1 cellular context compared by ENCODE assay signal in the genomic region with DNA sequence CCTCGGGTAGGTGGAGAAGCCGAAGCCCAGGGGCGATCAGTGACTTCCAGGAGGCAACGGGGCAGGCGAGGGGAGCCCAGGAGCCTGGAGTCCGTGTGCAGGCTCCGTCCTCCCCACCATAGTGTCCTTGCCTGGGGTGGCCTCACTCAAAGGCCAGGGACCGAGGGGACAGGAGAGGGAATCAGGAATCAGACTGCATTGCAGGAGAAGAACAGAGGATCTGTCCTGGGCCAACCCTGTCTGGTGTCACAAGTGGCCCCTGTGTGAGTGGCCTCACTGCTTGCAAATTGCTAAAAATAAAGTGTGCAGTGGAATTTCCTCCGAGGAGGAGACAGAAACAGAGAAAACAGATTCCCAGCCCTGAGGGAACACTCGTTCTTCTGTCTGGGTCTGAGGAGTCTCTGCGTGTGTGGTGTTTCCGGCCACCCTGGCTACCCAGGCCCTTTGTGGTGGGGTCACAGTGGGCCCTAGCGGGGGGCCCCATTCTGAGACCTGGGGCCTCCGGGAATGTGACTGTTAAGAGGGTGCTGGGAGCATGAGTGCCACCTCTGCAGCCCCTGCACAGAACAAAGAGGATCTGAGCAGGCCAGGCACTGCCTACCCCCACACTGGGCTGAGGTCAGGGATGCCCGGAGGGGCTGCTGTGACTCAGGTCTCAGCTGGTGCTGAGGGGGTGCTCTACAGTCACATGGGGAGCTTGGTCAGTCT.
TF ChIP-seq lines count a peak whose summit lies in the region.

No MANE protein-coding gene starts in this region.

TF ChIP-seq in GM12878, 131 proteins besides CTCF, POLR2A, EP300 and RAD21:
- TF ChIP-seq ZNF217 (IDR thresholded peaks at IDR 0.05) (0 out of 2 replicates have a peak, but pooled peaks have one; percentile 38), SRF (IDR thresholded peaks at IDR 0.05; ENCODE audit: low read depth in 2 of 2, low read length in 2 of 2) (no peak), POLR2AphosphoS5 (IDR thresholded peaks at IDR 0.05; ENCODE audit: low read length) (peak; percentile 62; the same call in 1 of the 2 replicates)
